Comparison of ENCODE assay signal across 21 cellular contexts in the genomic region with DNA sequence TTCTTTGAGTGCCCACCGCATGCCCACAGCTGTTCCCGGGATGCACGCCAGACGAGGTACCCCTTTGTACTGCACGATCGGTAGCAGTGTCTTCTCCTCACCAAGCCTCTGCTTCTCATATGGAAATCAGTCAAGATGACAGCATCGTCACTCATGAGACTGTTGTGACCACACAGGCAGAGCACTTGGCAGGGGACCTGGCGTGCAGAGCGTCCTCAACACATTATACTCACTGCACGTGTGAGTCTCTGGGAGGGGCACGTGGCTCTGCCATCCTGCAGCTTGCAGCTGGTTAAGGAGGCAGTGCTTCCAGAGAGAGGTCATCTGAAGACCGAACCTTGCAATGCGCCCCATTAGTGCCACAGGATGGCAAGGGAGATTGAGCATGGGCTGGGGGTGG.
"Had no signal": no experiment of that assay in that cellular context is flagged by ENCODE, and none has a peak within 500 bp of the region (broad histone marks: within the 10 kb centered on the region; RNA-seq: fewer than 3 reads in every experiment).

No MANE protein-coding gene starts in this region.

- ATAC-seq: activated naive CD8-positive, alpha-beta T cell treated with anti-CD3 and anti-CD28 coated beads, Interleukin-2, amount 50 U/mL, for 24 hours had no signal

- H3K4me1 ChIP-seq: parathyroid adenoma, transverse colon, vagina had no signal

- H3K27ac Mint-ChIP-seq: activated CD4-positive, alpha-beta T cell treated with anti-CD3 and anti-CD28 coated beads, Interleukin-2, amount 10 ng/mL, durations not matched to agents 7 days and 5 days; activated naive CD4-positive, alpha-beta T cell treated with anti-CD3 and anti-CD28 coated beads, Interleukin-2, amount 10 ng/mL, durations not matched to agents 7 days and 5 days; activated naive CD8-positive, alpha-beta T cell treated with anti-CD3 and anti-CD28 coated beads, Interleukin-2, amount 50 U/mL, for 24 hours; stimulated activated naive CD8-positive, alpha-beta T cell treated with anti-CD3 and anti-CD28 coated beads, Interleukin-15, Interleukin-2, amounts not matched to agents 100 ng/mL and 50 ng/mL, for 24 hours had no signal

- H3K4me1 Mint-ChIP-seq: activated CD4-positive, alpha-beta T cell treated with anti-CD3 and anti-CD28 coated beads, Interleukin-2, amount 10 ng/mL, durations not matched to agents 7 days and 5 days; activated naive CD4-positive, alpha-beta T cell treated with anti-CD3 and anti-CD28 coated beads, Interleukin-2, amount 10 ng/mL, durations not matched to agents 7 days and 5 days; activated naive CD8-positive, alpha-beta T cell treated with anti-CD3 and anti-CD28 coated beads, Interleukin-2, amount 50 U/mL, for 24 hours had no signal

- H3K27ac ChIP-seq: brain microvascular endothelial cell, coronary artery, neutrophil, parathyroid adenoma, transverse colon, vagina had no signal

- H3K9me3 ChIP-seq: neutrophil, transverse colon, vagina had no signal

- H3K36me3 Mint-ChIP-seq: activated naive CD4-positive, alpha-beta T cell treated with anti-CD3 and anti-CD28 coated beads, Interleukin-2, amount 10 ng/mL, durations not matched to agents 7 days and 5 days had no signal

- FAIRE-seq: islet of Langerhans had no signal

- H3K4me3 Mint-ChIP-seq: activated CD4-positive, alpha-beta T cell treated with anti-CD3 and anti-CD28 coated beads, Interleukin-2, amount 10 ng/mL, durations not matched to agents 7 days and 5 days; activated naive CD4-positive, alpha-beta T cell treated with anti-CD3 and anti-CD28 coated beads, Interleukin-2, amount 10 ng/mL, durations not matched to agents 7 days and 5 days; activated naive CD8-positive, alpha-beta T cell treated with anti-CD3 and anti-CD28 coated beads, Interleukin-2, amount 50 U/mL, for 24 hours; stimulated activated naive CD8-positive, alpha-beta T cell treated with anti-CD3 and anti-CD28 coated beads, Interleukin-15, Interleukin-2, amounts not matched to agents 100 ng/mL and 50 ng/mL, for 24 hours had no signal

- DNase-seq: activated CD4-positive, alpha-beta T cell treated with anti-CD3 and anti-CD28 coated beads, Interleukin-2, amount 10 ng/mL, durations not matched to agents 7 days and 5 days; activated CD8-positive, alpha-beta memory T cell treated with anti-CD3 and anti-CD28 coated beads for 24 hours; activated CD8-positive, alpha-beta memory T cell treated with anti-CD3 and anti-CD28 coated beads, Interleukin-2, amount 50 U/mL, for 48 hours; activated effector memory CD4-positive, alpha-beta T cell treated with Interleukin-2 at 50 U/mL for 16 hours; activated naive CD4-positive, alpha-beta T cell treated with anti-CD3 and anti-CD28 coated beads, Interleukin-2, amount 10 ng/mL, durations not matched to agents 7 days and 5 days; activated naive CD8-positive, alpha-beta T cell treated with anti-CD3 and anti-CD28 coated beads, Interleukin-2, amount 50 U/mL, for 24 hours; activated T-cell treated with anti-CD3 and anti-CD28 coated beads, Interleukin-2, amount 50 U/mL, for 48 hours; anterior cingulate cortex; brain microvascular endothelial cell; foreskin melanocyte; glutamatergic neuron; hippocampal formation; mammary epithelial cell; T1000; transverse colon had no signal

- H3K9me3 Mint-ChIP-seq: activated CD4-positive, alpha-beta T cell treated with anti-CD3 and anti-CD28 coated beads, Interleukin-2, amount 10 ng/mL, durations not matched to agents 7 days and 5 days; activated naive CD4-positive, alpha-beta T cell treated with anti-CD3 and anti-CD28 coated beads, Interleukin-2, amount 10 ng/mL, durations not matched to agents 7 days and 5 days; activated naive CD8-positive, alpha-beta T cell treated with anti-CD3 and anti-CD28 coated beads, Interleukin-2, amount 50 U/mL, for 24 hours; stimulated activated naive CD8-positive, alpha-beta T cell treated with anti-CD3 and anti-CD28 coated beads, Interleukin-15, Interleukin-2, amounts not matched to agents 100 ng/mL and 50 ng/mL, for 24 hours had no signal

- H3K36me3 ChIP-seq: brain microvascular endothelial cell, neutrophil, transverse colon, vagina had no signal

- H3K4me3 ChIP-seq: coronary artery, transverse colon, vagina had no signal

- H3K27me3 Mint-ChIP-seq: activated CD4-positive, alpha-beta T cell treated with anti-CD3 and anti-CD28 coated beads, Interleukin-2, amount 10 ng/mL, durations not matched to agents 7 days and 5 days had no signal

- H3K9ac ChIP-seq: parathyroid adenoma had no signal
